Comparison of ENCODE assay signal across 8 cellular contexts in the genomic region with DNA sequence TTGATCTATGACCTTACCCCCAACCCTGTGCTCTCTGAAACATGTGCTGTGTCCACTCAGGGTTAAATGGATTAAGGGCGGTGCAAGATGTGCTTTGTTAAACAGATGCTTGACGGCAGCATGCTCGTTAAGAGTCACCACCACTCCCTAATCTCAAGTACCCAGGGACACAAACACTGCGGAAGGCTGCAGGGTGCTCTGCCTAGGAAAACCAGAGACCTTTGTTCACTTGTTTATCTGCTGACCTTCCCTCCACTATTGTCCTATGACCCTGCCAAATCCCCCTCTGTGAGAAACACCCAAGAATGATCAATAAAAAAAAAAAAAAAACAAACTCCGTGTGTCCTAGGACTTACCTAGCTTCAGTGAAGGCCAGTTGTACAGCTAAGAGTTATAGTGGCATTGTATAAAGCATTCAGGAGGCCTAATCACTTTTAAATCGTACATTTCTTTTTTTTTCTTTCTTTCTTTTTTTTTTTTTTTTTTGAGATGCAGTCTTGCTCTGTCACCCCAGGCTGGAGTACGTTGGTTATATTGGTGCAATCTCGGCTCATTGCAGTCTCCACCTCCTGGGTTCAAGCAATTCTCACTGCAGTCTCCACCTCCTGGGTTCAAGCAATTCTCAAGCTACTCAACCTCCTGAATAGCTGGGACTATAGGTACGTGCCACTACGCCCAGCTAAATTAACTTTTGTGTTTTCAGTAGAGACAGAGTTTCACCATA. TPM values are rescaled to one million over a fixed set of nuclear protein-coding genes. Genes with fewer than 3 reads are reported as not detected.
"Had no signal": no experiment of that assay in that cellular context is flagged by ENCODE, and none has a peak within 500 bp of the region (broad histone marks: within the 10 kb centered on the region; RNA-seq: fewer than 3 reads in every experiment).

No MANE protein-coding gene starts in this region.

RNA-seq across cellular contexts. Expression of a gene that starts 6.2 kb away (rescaled TPM):
- total RNA-seq: activated CD8-positive, alpha-beta memory T cell treated with anti-CD3 and anti-CD28 coated beads for 36 hours; activated CD8-positive, alpha-beta T cell treated with anti-CD3 and anti-CD28 coated beads for 36 hours; activated naive CD8-positive, alpha-beta T cell treated with anti-CD3 and anti-CD28 coated beads for 36 hours; activated T-cell treated with anti-CD3 and anti-CD28 coated beads, Interleukin-2, amount 50 U/mL, for 72 hours; LHCN-M2; Right ventricle myocardium superior; T-helper 2 cell treated with Interferon-gamma antibody and Interleukin-4, amounts not matched to agents 100 ng/mL and 5 ng/mL, for 36 hours had no signal
- polyA plus RNA-seq: aorta had no signal
